In the genomic region with DNA sequence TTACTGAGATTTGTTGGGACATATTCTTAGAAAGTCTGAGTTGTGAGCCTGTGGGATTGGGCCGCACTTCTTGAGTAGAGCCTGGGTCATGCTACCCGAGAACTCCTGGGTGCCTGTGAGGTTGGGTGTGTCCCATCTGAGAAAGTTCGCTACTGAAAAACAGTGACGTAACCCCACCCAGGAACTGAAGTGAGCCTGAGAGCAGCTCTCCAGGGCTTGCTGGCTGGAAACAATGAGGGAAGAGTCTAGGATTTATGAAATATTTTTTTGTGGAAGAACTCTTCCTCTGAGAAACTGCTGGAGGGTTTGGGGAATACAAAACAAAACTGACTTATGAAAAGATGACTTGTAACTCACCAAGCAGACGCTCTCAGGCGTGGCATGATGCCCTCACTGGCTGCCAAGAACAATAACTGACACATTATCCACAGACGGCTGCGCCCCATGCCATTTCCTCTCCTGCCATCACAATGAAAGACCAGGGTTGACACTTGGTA, we compare ENCODE assay signal across 9 cellular contexts.
DNase-seq lines count a peak whose midpoint lies in the region; ATAC-seq and TF ChIP-seq lines count a peak whose summit lies in the region.
"Had no signal": no experiment of that assay in that cellular context is flagged by ENCODE, and none has a peak within 500 bp of the region (broad histone marks: within the 10 kb centered on the region; RNA-seq: fewer than 3 reads in every experiment).

No MANE protein-coding gene starts in this region.

- H3K27ac ChIP-seq in breast epithelium, result peak overlapping the region; percentile 79 to 88
- H3K27ac ChIP-seq: KMS-11 had no signal

- TF ChIP-seq CTCF in breast epithelium (IDR thresholded peaks at IDR 0.05) (peak in 1 of 3 donors; percentile 7), lower leg skin (IDR thresholded peaks at IDR 0.05) (no peak)

- no peaks in the 10 kb centered on the region for H3K36me3 ChIP-seq in breast epithelium

- H3K36me3 Mint-ChIP-seq in T-helper 2 cell treated with Interferon-gamma antibody and Interleukin-4, amounts not matched to agents 5 μg/mL and 100 μg/mL, for 36 hours (ENCODE audit: low read depth), result peaks cover 32% of the 10 kb centered on the region

- no peaks in the 10 kb centered on the region for H3K27me3 Mint-ChIP-seq in T-helper 2 cell treated with Interferon-gamma antibody and Interleukin-4, amounts not matched to agents 5 μg/mL and 100 μg/mL, for 36 hours (ENCODE audit: low read depth)

- H3K4me3 ChIP-seq in breast epithelium (peak overlapping the region; percentile 9 to 46 (median 18)), lower leg skin (ENCODE audit: low read depth, poor library complexity, severe bottlenecking) (no peak overlapping the region)

- no peaks in the 10 kb centered on the region for H3K9me3 Mint-ChIP-seq in T-helper 2 cell treated with Interferon-gamma antibody and Interleukin-4, amounts not matched to agents 5 μg/mL and 100 μg/mL, for 36 hours

- TF ChIP-seq POLR2A in breast epithelium (IDR thresholded peaks at IDR 0.05) (no peak), lower leg skin (IDR thresholded peaks at IDR 0.05) (no peak)

- H3K9me3 ChIP-seq in breast epithelium, result no peaks in the 10 kb centered on the region

- peak; percentile 83 for DNase-seq in HT-29 (ENCODE audit: low spot score)
- DNase-seq in T-helper 2 cell treated with Interferon-gamma antibody and Interleukin-4, amounts not matched to agents 5 μg/mL and 100 μg/mL, for 36 hours (ENCODE audit: low spot score), result peak; percentile 47
- DNase-seq in breast epithelium (ENCODE audit: low spot score in 2 of 2), result peak; percentile 82 to 93
- DNase-seq in lower leg skin (ENCODE audit: low spot score in 2 of 2), result peak; percentile 65 to 93
- DNase-seq in stromal cell of bone marrow (ENCODE audit: low read depth), result peak; percentile 85
- DNase-seq in D341Med (ENCODE audit: low spot score), result no peak
- no peak for DNase-seq in GDM1 (lab: John Stamatoyannopoulos, UW)

- peak overlapping the region; percentile 91 for H3K27ac Mint-ChIP-seq in T-helper 2 cell treated with Interferon-gamma antibody and Interleukin-4, amounts not matched to agents 5 μg/mL and 100 μg/mL, for 36 hours

- peak; percentile 37 for ATAC-seq in GM18858 (IDR thresholded peaks at IDR 0.05; ENCODE audit: unreplicated experiment)

- peak overlapping the region; percentile 70 for H3K4me3 Mint-ChIP-seq in T-helper 2 cell treated with Interferon-gamma antibody and Interleukin-4, amounts not matched to agents 5 μg/mL and 100 μg/mL, for 36 hours

- no peaks in the 10 kb centered on the region for H3K4me1 ChIP-seq in breast epithelium

- H3K27me3 ChIP-seq in breast epithelium, result no peaks in the 10 kb centered on the region

- intact Hi-C loops in breast epithelium (cut with DNase I; ENCODE audit: low total_unique reads) (no loop called here), lower leg skin (cut with DNase I; ENCODE audit: low total_unique reads) (no loop called here)

- WGBS in lower leg skin, 2 donors, result 13 to 18% methylated on average over 8 of the region's 8 CpGs

- H3K4me1 Mint-ChIP-seq in T-helper 2 cell treated with Interferon-gamma antibody and Interleukin-4, amounts not matched to agents 5 μg/mL and 100 μg/mL, for 36 hours (ENCODE audit: low read depth), result peaks cover 80% of the 10 kb centered on the region

Comparison
In these comparisons a context has a peak if more than half of its experiments do, and no peak if none do; other contexts are left out.
1. DNase-seq: peak in HT-29 (single experiment), T-helper 2 cell treated with Interferon-gamma antibody and Interleukin-4, amounts not matched to agents 5 μg/mL and 100 μg/mL, for 36 hours (single experiment), breast epithelium (2 of 2), lower leg skin (2 of 2) and stromal cell of bone marrow (single experiment); none in D341Med (single experiment) and GDM1 (single experiment).